ENCODE assay signal across 13 cellular contexts in genomic region chr7:15167912-15168311, GRCh38.
"Had no signal": no experiment of that assay in that cellular context is flagged by ENCODE, and none has a peak within 500 bp of the region (broad histone marks: within the 10 kb centered on the region; RNA-seq: fewer than 3 reads in every experiment).

No MANE protein-coding gene starts in this region.

- DNase-seq: activated CD4-positive, alpha-beta memory T cell treated with anti-CD3 and anti-CD28 coated beads, Interleukin-2, amount 10 ng/mL, durations not matched to agents 7 days and 5 days; activated CD4-positive, alpha-beta T cell treated with anti-CD3 and anti-CD28 coated beads for 48 hours; activated CD8-positive, alpha-beta memory T cell treated with anti-CD3 and anti-CD28 coated beads, Interleukin-2, amount 10 ng/mL, durations not matched to agents 7 days and 5 days; activated naive CD4-positive, alpha-beta T cell treated with Interleukin-2 at 50 U/mL for 16 hours; activated naive CD8-positive, alpha-beta T cell treated with anti-CD3 and anti-CD28 coated beads, Interleukin-2, amount 10 ng/mL, durations not matched to agents 7 days and 5 days; islet precursor cell; left lung; nephron progenitor cell; nucleus accumbens; stimulated activated naive CD4-positive, alpha-beta T cell; thyroid gland had no signal

- ATAC-seq: activated CD8-positive, alpha-beta memory T cell treated with anti-CD3 and anti-CD28 coated beads, Interleukin-2, amount 10 ng/mL, durations not matched to agents 7 days and 5 days; activated T-helper 17 cell treated with anti-CD3 and anti-CD28 coated beads, Interleukin-2, amount 50 U/mL, for 72 hours; left lung; WTC11 had no signal

- H3K4me3 ChIP-seq: left lung, thyroid gland had no signal
